8 cellular contexts compared by ENCODE assay signal in genomic region chr2:230418341-230419016, GRCh38. TPM values are rescaled to one million over a fixed set of nuclear protein-coding genes. Genes with fewer than 3 reads are reported as not detected.
DNase-seq lines count a peak whose midpoint lies in the region; ATAC-seq, FAIRE-seq and TF ChIP-seq lines count a peak whose summit lies in the region.

No MANE protein-coding gene starts in this region.

- H3K36me3 Mint-ChIP-seq in CD4-positive, CD25-positive, alpha-beta regulatory T cell: peaks cover 27% of the 10 kb centered on the region
- H3K36me3 Mint-ChIP-seq in naive thymus-derived CD8-positive, alpha-beta T cell: peaks cover 6 to 36% (median 18%) of the 10 kb centered on the region in 3 donors

- peaks cover 53 to 82% (median 72%) of the 10 kb centered on the region in 4 donors for H3K4me1 Mint-ChIP-seq in CD4-positive, CD25-positive, alpha-beta regulatory T cell
- peaks cover 47 to 93% (median 77%) of the 10 kb centered on the region in 4 donors for H3K4me1 Mint-ChIP-seq in naive thymus-derived CD8-positive, alpha-beta T cell

- H3K27ac Mint-ChIP-seq in CD4-positive, CD25-positive, alpha-beta regulatory T cell: peak overlapping the region; percentile 29 to 80 (median 76)
- H3K27ac Mint-ChIP-seq in naive thymus-derived CD8-positive, alpha-beta T cell: peak overlapping the region; percentile 62 to 93 (median 87)

- no peaks in the 10 kb centered on the region for H3K27me3 ChIP-seq in CD4-positive, CD25-positive, alpha-beta regulatory T cell (ENCODE audit: control insufficient read depth, insufficient read depth, low read length)
- H3K27me3 ChIP-seq in bronchial epithelial cell (ENCODE audit: control insufficient read depth, insufficient read depth, low read length): no peaks in the 10 kb centered on the region

- no peak for ATAC-seq in CD4-positive, CD25-positive, alpha-beta regulatory T cell (ENCODE audit: low read depth in 2 of 2)
- no peak for ATAC-seq in naive thymus-derived CD8-positive, alpha-beta T cell
- no peak for ATAC-seq in HG02763 (IDR thresholded peaks at IDR 0.05; ENCODE audit: unreplicated experiment)
- no peak for ATAC-seq in HG03025 (IDR thresholded peaks at IDR 0.05; ENCODE audit: low FRiP score, unreplicated experiment)

- TF ChIP-seq CTCF in bronchial epithelial cell (IDR thresholded peaks at IDR 0.05; ENCODE audit: insufficient read depth, low read length, severe bottlenecking): no peak

- H3K27me3 Mint-ChIP-seq in CD4-positive, CD25-positive, alpha-beta regulatory T cell: no peaks in the 10 kb centered on the region
- no peaks in the 10 kb centered on the region for H3K27me3 Mint-ChIP-seq in naive thymus-derived CD8-positive, alpha-beta T cell

- DNase-seq in CD4-positive, CD25-positive, alpha-beta regulatory T cell: no peak
- DNase-seq in LHCN-M2 (ENCODE audit: low read depth) (peak; percentile 70), bronchial epithelial cell (ENCODE audit: low read depth) (peak; percentile 52), NCI-H748 (lab: John Stamatoyannopoulos, UW; ENCODE audit: unreplicated experiment) (no peak)
- DNase-seq in naive thymus-derived CD8-positive, alpha-beta T cell: no peak
- no peak for DNase-seq in NK-92 treated with Interleukin-12 subunit alpha and Interleukin-12 subunit beta, amount 100 ng/mL, for 24 hours (lab: John Stamatoyannopoulos, UW)

- peak overlapping the region; percentile 94 for H3K27ac ChIP-seq in CD4-positive, CD25-positive, alpha-beta regulatory T cell (ENCODE audit: insufficient read depth, low read length, poor library complexity, severe bottlenecking)

- peaks cover 21% of the 10 kb centered on the region for H3K36me3 ChIP-seq in CD4-positive, CD25-positive, alpha-beta regulatory T cell (ENCODE audit: control insufficient read depth, insufficient read depth, low read length)
- no peaks in the 10 kb centered on the region for H3K36me3 ChIP-seq in bronchial epithelial cell (ENCODE audit: control insufficient read depth, insufficient read depth, low read length)

- no peaks in the 10 kb centered on the region for H3K9me3 ChIP-seq in CD4-positive, CD25-positive, alpha-beta regulatory T cell (ENCODE audit: control insufficient read depth in 2 of 2, low read length in 2 of 2)

- POLR2A ChIA-PET in naive thymus-derived CD8-positive, alpha-beta T cell (lab: Charles Lee): interaction anchor here (1.0 to 2.3 kb wide), 5 partner anchors 9 to 92 kb away, joined by 3 to 7 read pairs (median 5); partner anchors contain the start of gene SP140L

- H3K4me3 ChIP-seq in CD4-positive, CD25-positive, alpha-beta regulatory T cell (ENCODE audit: low read depth, low read length): peak overlapping the region; percentile 100
- H3K4me3 ChIP-seq in bronchial epithelial cell (ENCODE audit: low read depth, low read length): no peak overlapping the region

- H3K4me1 ChIP-seq in CD4-positive, CD25-positive, alpha-beta regulatory T cell (ENCODE audit: control insufficient read depth, insufficient read depth, low read length, poor library complexity, severe bottlenecking): peaks cover 93% of the 10 kb centered on the region

- no peak for FAIRE-seq in bronchial epithelial cell (lab: Jason Lieb, UNC)

- H3K9me3 Mint-ChIP-seq in CD4-positive, CD25-positive, alpha-beta regulatory T cell: no peaks in the 10 kb centered on the region
- no peaks in the 10 kb centered on the region for H3K9me3 Mint-ChIP-seq in naive thymus-derived CD8-positive, alpha-beta T cell

- H3K4me3 Mint-ChIP-seq in CD4-positive, CD25-positive, alpha-beta regulatory T cell: peak overlapping the region; percentile 94 to 99 (median 98)
- peak overlapping the region; percentile 85 to 99 (median 94) for H3K4me3 Mint-ChIP-seq in naive thymus-derived CD8-positive, alpha-beta T cell

RNA-seq across cellular contexts. Expression of gene SP100, which starts 2.5 kb away (rescaled TPM):
- total RNA-seq in CD4-positive, CD25-positive, alpha-beta regulatory T cell: 335 TPM
- 100 to 1,000 TPM; 116 to 130 (median 122) TPM for polyA plus RNA-seq in CD4-positive, CD25-positive, alpha-beta regulatory T cell
- total RNA-seq in LHCN-M2 (2014; rRNA removed) (56.4 and 67.5 TPM in 2 replicates), bronchial epithelial cell (16.4 and 26.6 TPM in 2 replicates)
- 30.0 TPM for polyA plus RNA-seq in LHCN-M2 (2012)
- total RNA-seq in naive thymus-derived CD8-positive, alpha-beta T cell: 100 to 1,000 TPM; 209 to 221 TPM
- 100 to 1,000 TPM in 1 of 3 donors, 10 to 100 TPM in 2; 81.0 to 174 (median 91.1) TPM for polyA plus RNA-seq in naive thymus-derived CD8-positive, alpha-beta T cell

Comparison
In these comparisons a context has a peak if more than half of its experiments do, and no peak if none do; other contexts are left out.
1. DNase-seq: peak in LHCN-M2 (single experiment) and bronchial epithelial cell (single experiment); none in CD4-positive, CD25-positive, alpha-beta regulatory T cell (0 of 3), naive thymus-derived CD8-positive, alpha-beta T cell (0 of 10), NK-92 treated with Interleukin-12 subunit alpha and Interleukin-12 subunit beta, amount 100 ng/mL, for 24 hours (single experiment) and NCI-H748 (single experiment).